22 cellular contexts compared by ENCODE assay signal in genomic region chr5:156258934-156259333, GRCh38.
DNase-seq lines count a peak whose midpoint lies in the region; ATAC-seq, FAIRE-seq and TF ChIP-seq lines count a peak whose summit lies in the region.
"Had no signal": no experiment of that assay in that cellular context is flagged by ENCODE, and none has a peak within 500 bp of the region (broad histone marks: within the 10 kb centered on the region; RNA-seq: fewer than 3 reads in every experiment).

No MANE protein-coding gene starts in this region.

- no peaks in the 10 kb centered on the region for H3K4me1 ChIP-seq in A549
- H3K4me1 ChIP-seq in PC-9 (replicated peaks; ENCODE audit: insufficient read depth): no peaks in the 10 kb centered on the region
- H3K4me1 ChIP-seq: BE2C, BLaER1 had no signal

- H3K79me2 ChIP-seq in PC-9 (ENCODE audit: low read depth): no peaks in the 10 kb centered on the region

- FAIRE-seq in A549 (lab: Jason Lieb, UNC): no peak
- FAIRE-seq: GM12878, GM12892, GM18507 had no signal

- no peaks in the 10 kb centered on the region for H3K36me3 ChIP-seq in PC-9 (ENCODE audit: low read depth)
- H3K36me3 ChIP-seq: BE2C, BLaER1 had no signal

- H3K4me3 ChIP-seq in A549 (no peak overlapping the region), PC-9 (no peak overlapping the region)
- H3K4me3 ChIP-seq: BLaER1, GM12878 had no signal

- H3K4me2 ChIP-seq in A549 (no peak overlapping the region), PC-9 (no peak overlapping the region)
- H3K4me2 ChIP-seq: BLaER1 had no signal

- BruUV-seq in PC-9 (replicated peaks; lab: Mats Ljungman, UMichigan): no TSS peak

- POLR2A ChIA-PET in A549 (lab: Yijun Ruan, JAX) (no interaction called here), PC-9 (lab: Charles Lee; ENCODE audit: unreplicated experiment) (no interaction called here)

- 82% methylated on average over 2 of the region's 2 CpGs for WGBS in A549 (ENCODE audit: missing lambda C conversion rate)

- H3F3A ChIP-seq in PC-9 (ENCODE audit: insufficient read depth, low read depth): no peaks in the 10 kb centered on the region

- no peaks in the 10 kb centered on the region for H3K9me2 ChIP-seq in PC-9 (ENCODE audit: insufficient read depth)

- no peaks in the 10 kb centered on the region for H3K9me3 ChIP-seq in A549
- no peaks in the 10 kb centered on the region for H3K9me3 ChIP-seq in PC-9 (ENCODE audit: insufficient read depth, low read depth)
- H3K9me3 ChIP-seq: BE2C, BLaER1 had no signal

- no peak for TF ChIP-seq CTCF in A549 (IDR thresholded peaks at IDR 0.05)
- TF ChIP-seq CTCF in PC-9 (conservative IDR thresholded peaks at IDR 0.05): no peak

- no peaks in the 10 kb centered on the region for H3K27me3 ChIP-seq in PC-9 (ENCODE audit: insufficient read depth, low read depth)
- H3K27me3 ChIP-seq: BE2C, BLaER1 had no signal

- TF ChIP-seq POLR2A in A549 (IDR thresholded peaks at IDR 0.05; ENCODE audit: low read length): no peak

- no peak for TF ChIP-seq RAD21 in A549 (conservative IDR thresholded peaks at IDR 0.05 in 1 of 2, IDR thresholded peaks at IDR 0.05 in 1 of 2)

- DNase-seq in DMS 273 (lab: John Stamatoyannopoulos, UW; ENCODE audit: unreplicated experiment) (peak; percentile 39), DMS 273 treated with DMSO at 0.1 percent for 48 hours (lab: John Stamatoyannopoulos, UW) (no peak), A549 (ENCODE audit: low read depth in 1 of 2, low spot score in 1 of 2) (no peak), NCI-H69 (lab: John Stamatoyannopoulos, UW) (peak; percentile 23), PC-9 (no peak)
- DNase-seq: ACHN; BE2C; C1 segment of cervical spinal cord; CD4-positive, alpha-beta memory T cell; CD4-positive, CD25-positive, alpha-beta regulatory T cell; CD8-positive, alpha-beta memory T cell; COR-L47; DMS153; DMS79; DND-41; EL; GDM1 had no signal

- intact Hi-C loops in PC-9 (cut with micrococcal nuclease; ENCODE audit: unreplicated experiment): no loop called here

- H3K27ac ChIP-seq in A549: no peak overlapping the region
- H3K27ac ChIP-seq in PC-9: no peak overlapping the region
- H3K27ac ChIP-seq: 22Rv1, BLaER1 had no signal

- CTCF ChIA-PET in A549 (lab: Yijun Ruan, JAX) (interaction anchor here (0.6 kb wide), 1 partner anchor 191 kb away, joined by 3 read pairs; no protein-coding TSS in a partner anchor), PC-9 (lab: Charles Lee) (interaction anchor here (0.7 kb wide), 1 partner anchor 884 kb away, joined by 3 read pairs; no protein-coding TSS in a partner anchor)

- ATAC-seq in A549: no peak
- ATAC-seq: GM12878 had no signal

- TF ChIP-seq EP300 in A549 (IDR thresholded peaks at IDR 0.05): no peak

- no peak overlapping the region for H2AFZ ChIP-seq in PC-9

- H4K20me1 ChIP-seq in PC-9 (ENCODE audit: insufficient read depth): no peaks in the 10 kb centered on the region
- H4K20me1 ChIP-seq: BLaER1 had no signal

TF ChIP-seq in A549, 52 proteins besides CTCF, POLR2A, EP300 and RAD21:
- TF ChIP-seq ZC3H11A (IDR thresholded peaks at IDR 0.05): peak; percentile 98
- TF ChIP-seq REST (IDR thresholded peaks at IDR 0.05): no peak
- no peak for TF ChIP-seq FOXS1 (CRISPR knock-in tag; IDR thresholded peaks at IDR 0.05)

Comparison
In these comparisons a context has a peak if more than half of its experiments do, and no peak if none do; other contexts are left out.
1. DNase-seq: peak in DMS 273 (single experiment) and NCI-H69 (single experiment); none in DMS 273 treated with DMSO at 0.1 percent for 48 hours (single experiment), A549 (0 of 2) and PC-9 (0 of 2).